Comparison of ENCODE assay signal across 1 cellular context in genomic region chr9:123795336-123795735, GRCh38.
TF ChIP-seq lines count a peak whose summit lies in the region.

No MANE protein-coding gene starts in this region.

TF ChIP-seq in SK-N-SH, 30 proteins besides CTCF, POLR2A, EP300 and RAD21 (continued from another document):
- TF ChIP-seq GABPA (IDR thresholded peaks at IDR 0.05; ENCODE audit: low read depth): no peak
